8 cellular contexts compared by ENCODE assay signal in the genomic region with DNA sequence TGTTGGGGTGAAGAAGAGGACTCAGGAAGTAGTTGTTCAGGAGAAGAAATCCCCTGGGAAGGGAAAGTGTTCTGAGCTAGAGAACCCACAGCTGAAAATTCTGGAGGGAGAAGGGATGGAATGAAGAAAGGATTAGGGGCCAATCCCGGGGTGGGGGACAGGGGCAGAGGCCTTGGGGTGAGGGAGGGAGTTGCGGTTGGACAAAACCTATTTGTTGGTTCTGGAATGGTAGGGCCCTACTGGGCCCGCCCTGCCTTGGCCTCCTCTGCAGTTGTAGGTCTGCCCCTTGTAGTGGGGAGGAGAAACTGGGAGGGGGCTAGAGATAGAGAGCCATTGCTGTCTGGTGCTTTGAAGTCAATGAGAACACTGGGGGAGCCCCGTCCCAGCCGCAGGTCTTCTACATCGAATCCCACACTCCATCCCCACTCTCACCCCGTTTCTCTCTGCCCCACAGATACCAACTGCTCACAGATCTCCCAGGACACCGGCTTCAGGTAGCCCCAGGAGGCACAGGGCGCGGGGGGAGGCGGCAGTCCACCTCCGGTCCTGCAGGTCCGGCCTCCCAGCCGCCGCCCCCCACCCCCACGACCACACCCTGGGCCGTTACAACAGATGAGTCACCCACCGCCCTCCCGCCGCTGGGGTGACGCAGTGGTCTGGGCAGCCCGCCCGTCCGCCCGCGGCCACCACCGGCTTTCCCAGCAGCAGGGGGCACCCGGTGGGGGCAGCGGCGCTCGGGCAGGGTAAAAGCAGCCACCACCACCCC. TPM values are rescaled to one million over a fixed set of nuclear protein-coding genes. Genes with fewer than 3 reads are reported as not detected.
DNase-seq lines count a peak whose midpoint lies in the region; ATAC-seq, FAIRE-seq and TF ChIP-seq lines count a peak whose summit lies in the region.

No MANE protein-coding gene starts in this region.

- peak; percentile 92 to 96 for DNase-seq in A549 (ENCODE audit: low read depth in 1 of 2, low spot score in 1 of 2)
- DNase-seq in NCI-H460 (ENCODE audit: extremely low read depth, low read depth), result peak; percentile 82
- peak; percentile 66 for DNase-seq in activated T-cell treated with anti-CD3 and anti-CD28 coated beads for 48 hours (ENCODE audit: low read depth)
- peak; percentile 89 to 93 for DNase-seq in erythroblast (lab: John Stamatoyannopoulos, UW)
- DNase-seq in stimulated activated naive B cell treated with anti-CD40 and anti-IgM and Interleukin-4, amounts not matched to agents 10 μg/mL and 1 μg/mL and 100 μg/mL, for 72 hours, result peak; percentile 59
- no peak for DNase-seq in NCI-H1436 treated with DMSO at 0.1 percent for 48 hours (lab: John Stamatoyannopoulos, UW)

- H3K9me3 ChIP-seq in A549 (no peaks in the 10 kb centered on the region), muscle layer of colon (ENCODE audit: low read length) (no peaks in the 10 kb centered on the region)

- WGBS in A549 (ENCODE audit: missing lambda C conversion rate), result 3% methylated on average over 7 of the region's 31 CpGs

- H3K4me3 Mint-ChIP-seq in stimulated activated naive B cell treated with anti-CD40 and anti-IgM and Interleukin-4, amounts not matched to agents 10 μg/mL and 1 μg/mL and 100 μg/mL, for 72 hours, result peak overlapping the region; percentile 95 to 97

- H3K9ac ChIP-seq in muscle layer of colon (ENCODE audit: low read length), result peak overlapping the region; percentile 97

- TF ChIP-seq EP300 in A549 (IDR thresholded peaks at IDR 0.05), result peak; percentile 90 to 91

- peaks cover 28 to 50% of the 10 kb centered on the region in 2 donors for H3K36me3 Mint-ChIP-seq in stimulated activated naive B cell treated with anti-CD40 and anti-IgM and Interleukin-4, amounts not matched to agents 10 μg/mL and 1 μg/mL and 100 μg/mL, for 72 hours

- peaks cover 53 to 73% of the 10 kb centered on the region in 2 donors for H3K4me1 Mint-ChIP-seq in stimulated activated naive B cell treated with anti-CD40 and anti-IgM and Interleukin-4, amounts not matched to agents 10 μg/mL and 1 μg/mL and 100 μg/mL, for 72 hours

- H3K4me3 ChIP-seq in A549, result peak overlapping the region; percentile 87
- H3K4me3 ChIP-seq in muscle layer of colon (ENCODE audit: low read depth in 1 of 2, low read length in 2 of 2), result peak overlapping the region; percentile 76 to 97

- H3K4me1 ChIP-seq in A549 (peaks cover 50% of the 10 kb centered on the region), muscle layer of colon (ENCODE audit: insufficient read depth, low read length) (peaks cover 17% of the 10 kb centered on the region)

- H3K9me3 Mint-ChIP-seq in stimulated activated naive B cell treated with anti-CD40 and anti-IgM and Interleukin-4, amounts not matched to agents 10 μg/mL and 1 μg/mL and 100 μg/mL, for 72 hours, result no peaks in the 10 kb centered on the region

- POLR2A ChIA-PET in A549 (lab: Yijun Ruan, JAX), result interaction anchor here (1.1 to 2.4 kb wide), 4 partner anchors 8 to 107 kb away, joined by 5 to 17 read pairs (median 6); a partner anchor contains a TSS

- H3K27me3 ChIP-seq in muscle layer of colon (ENCODE audit: control insufficient read depth in 1 of 2, insufficient read depth in 2 of 2, low read length in 2 of 2), result no peaks in the 10 kb centered on the region

- no peak for FAIRE-seq in A549 (lab: Jason Lieb, UNC)

- TF ChIP-seq RAD21 in A549 (conservative IDR thresholded peaks at IDR 0.05 in 1 of 2, IDR thresholded peaks at IDR 0.05 in 1 of 2), result no peak

- H3K27ac Mint-ChIP-seq in stimulated activated naive B cell treated with anti-CD40 and anti-IgM and Interleukin-4, amounts not matched to agents 10 μg/mL and 1 μg/mL and 100 μg/mL, for 72 hours, result peak overlapping the region; percentile 99

- H3K27me3 Mint-ChIP-seq in stimulated activated naive B cell treated with anti-CD40 and anti-IgM and Interleukin-4, amounts not matched to agents 10 μg/mL and 1 μg/mL and 100 μg/mL, for 72 hours, result no peaks in the 10 kb centered on the region

- no peak for TF ChIP-seq POLR2A in A549 (IDR thresholded peaks at IDR 0.05; ENCODE audit: low read length)
- no peak for TF ChIP-seq POLR2A in erythroblast (IDR thresholded peaks at IDR 0.05; ENCODE audit: low read length)

- peaks cover 15% of the 10 kb centered on the region for H3K36me3 ChIP-seq in muscle layer of colon (ENCODE audit: insufficient read depth, low read length)

- peak; percentile 52 to 62 for ATAC-seq in A549
- peak; percentile 12 for ATAC-seq in GM18868 (IDR thresholded peaks at IDR 0.05; ENCODE audit: unreplicated experiment)
- ATAC-seq in stimulated activated naive B cell treated with anti-CD40 and anti-IgM and Interleukin-4, amounts not matched to agents 10 μg/mL and 1 μg/mL and 100 μg/mL, for 72 hours (replicated peaks), result peak; percentile 31 to 35

- TF ChIP-seq CTCF in A549 (IDR thresholded peaks at IDR 0.05), result no peak

- CTCF ChIA-PET in A549 (lab: Yijun Ruan, JAX), result interaction anchor here (1.2 to 22.4 kb wide), 8 partner anchors 8 to 84 kb away, joined by 3 to 665 read pairs (median 6); a partner anchor contains a TSS

- H3K27ac ChIP-seq in A549, result peak overlapping the region; percentile 97 to 99
- H3K27ac ChIP-seq in muscle layer of colon (ENCODE audit: low read depth, low read length), result peak overlapping the region; percentile 97

- H3K4me2 ChIP-seq in A549, result peak overlapping the region; percentile 97

TF ChIP-seq in A549, 52 proteins besides CTCF, POLR2A, EP300 and RAD21 (continues in another document):
- TF ChIP-seq PHF8 (IDR thresholded peaks at IDR 0.05; ENCODE audit: borderline replicate concordance, low read depth) (no peak), RNF2 (IDR thresholded peaks at IDR 0.05; ENCODE audit: borderline replicate concordance, low read depth) (no peak), RFX5 (IDR thresholded peaks at IDR 0.05) (no peak), JUN (IDR thresholded peaks at IDR 0.05) (peak; percentile 52 to 75), CEBPB (IDR thresholded peaks at IDR 0.05) (peak in 1 of 2 experiments; percentile 55; a peak in 1 of 4 replicates), SREBF2 (IDR thresholded peaks at IDR 0.05) (no peak), NFE2L2 (conservative IDR thresholded peaks at IDR 0.05; ENCODE audit: low read length) (no peak), ZSCAN20 (CRISPR knock-in tag; IDR thresholded peaks at IDR 0.05) (no peak), CBX8 (IDR thresholded peaks at IDR 0.05) (no peak), POLR2AphosphoS2 (conservative IDR thresholded peaks at IDR 0.05; ENCODE audit: low read length) (no peak), CHD4 (IDR thresholded peaks at IDR 0.05; ENCODE audit: borderline replicate concordance) (no peak), TFCP2L1 (CRISPR knock-in tag; IDR thresholded peaks at IDR 0.05) (peak; percentile 53; the same call in 1 of the 2 replicates), EHMT2 (IDR thresholded peaks at IDR 0.05; ENCODE audit: low read depth) (no peak), HOXB13 (CRISPR knock-in tag; IDR thresholded peaks at IDR 0.05; ENCODE audit: low read depth) (no peak), HDAC2 (IDR thresholded peaks at IDR 0.05) (no peak), MYC (IDR thresholded peaks at IDR 0.05; ENCODE audit: borderline replicate concordance, low read length) (0 out of 2 replicates have a peak, but pooled peaks have one; percentile 7), JUNB (IDR thresholded peaks at IDR 0.05) (peak; percentile 91)
- TF ChIP-seq, protein P1, sequence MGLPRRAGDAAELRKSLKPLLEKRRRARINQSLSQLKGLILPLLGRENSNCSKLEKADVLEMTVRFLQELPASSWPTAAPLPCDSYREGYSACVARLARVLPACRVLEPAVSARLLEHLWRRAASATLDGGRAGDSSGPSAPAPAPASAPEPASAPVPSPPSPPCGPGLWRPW (IDR thresholded peaks at IDR 0.05), result peak; percentile 51; the same call in 1 of the 2 replicates
- TF ChIP-seq, protein P2, sequence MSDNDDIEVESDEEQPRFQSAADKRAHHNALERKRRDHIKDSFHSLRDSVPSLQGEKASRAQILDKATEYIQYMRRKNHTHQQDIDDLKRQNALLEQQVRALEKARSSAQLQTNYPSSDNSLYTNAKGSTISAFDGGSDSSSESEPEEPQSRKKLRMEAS (IDR thresholded peaks at IDR 0.05), result peak; percentile 52; the same call in 1 of the 2 replicates

RNA-seq across cellular contexts. Expression of a gene that starts 1.1 kb away (rescaled TPM):
- polyA plus RNA-seq in A549 (2011; rRNA removed) (533 and 536 TPM in 2 replicates), A549 (2017; fragmentation: RNase III; extraction: RNeasy Plus Mini Kit Qiagen cat#74134 plus additional on column Dnase treatment) (781 to 811 TPM (median 806 TPM) in 3 replicates)
- polyA plus RNA-seq in A549 (2012; cell fraction: cytosol; rRNA removed), result 1,020 and 1,221 TPM in 2 replicates
- 1,181 and 1,326 TPM in 2 replicates for polyA plus RNA-seq in A549 (2012; cell fraction: nucleus; rRNA removed)
- 437 and 484 TPM in 2 replicates for polyA minus RNA-seq in A549 (2011; rRNA and poly(A)+ RNA removed)
- total RNA-seq in NCI-H460 (2014; rRNA removed; shearing (Covaris generic)), result 137 and 138 TPM in 2 replicates
- 114 TPM in 2 replicates for polyA plus RNA-seq in NCI-H460 (2014; cell fraction: nucleus; rRNA removed)

RNA-seq across cellular contexts. Expression of a gene that starts 21.2 kb away (rescaled TPM):
- polyA plus RNA-seq in A549 (2011; rRNA removed), result 0.05 and 0.06 TPM in 2 replicates
- 0.26 and 0.34 TPM in 2 replicates for polyA plus RNA-seq in A549 (2012; cell fraction: cytosol; rRNA removed)
- polyA plus RNA-seq in A549 (2012; cell fraction: nucleus; rRNA removed), result 1.0 and 1.2 TPM in 2 replicates
- polyA plus RNA-seq in A549 (2017; fragmentation: RNase III; extraction: RNeasy Plus Mini Kit Qiagen cat#74134 plus additional on column Dnase treatment), result 0.49 to 0.54 TPM (median 0.50 TPM) in 3 replicates
- polyA minus RNA-seq in A549 (2011; rRNA and poly(A)+ RNA removed), result 0.10 and 0.12 TPM in 2 replicates
- not detected in 2 replicates for total RNA-seq in NCI-H460 (2014; rRNA removed; shearing (Covaris generic))
- not detected in 2 replicates for polyA plus RNA-seq in NCI-H460 (2014; cell fraction: nucleus; rRNA removed)

RNA-seq across cellular contexts. Expression of a gene that starts 24.2 kb away (rescaled TPM):
- polyA plus RNA-seq in A549 (2011; rRNA removed), result 0.50 and 0.67 TPM in 2 replicates
- 0.31 and 0.46 TPM in 2 replicates for polyA plus RNA-seq in A549 (2012; cell fraction: cytosol; rRNA removed)
- 0.40 and 0.86 TPM in 2 replicates for polyA plus RNA-seq in A549 (2012; cell fraction: nucleus; rRNA removed)
- 0.76 to 0.89 TPM (median 0.87 TPM) in 3 replicates for polyA plus RNA-seq in A549 (2017; fragmentation: RNase III; extraction: RNeasy Plus Mini Kit Qiagen cat#74134 plus additional on column Dnase treatment)
- 0.39 TPM in 1 of 2 replicates, not detected in the other for polyA minus RNA-seq in A549 (2011; rRNA and poly(A)+ RNA removed)
- 0.35 TPM in 1 of 2 replicates, not detected in the other for total RNA-seq in NCI-H460 (2014; rRNA removed; shearing (Covaris generic))
- polyA plus RNA-seq in NCI-H460 (2014; cell fraction: nucleus; rRNA removed), result not detected in 2 replicates

RNA-seq across cellular contexts. Expression of a gene that starts 29.8 kb away (rescaled TPM):
- polyA plus RNA-seq in A549 (2011; rRNA removed), result 0.21 and 0.25 TPM in 2 replicates
- 0.08 and 0.14 TPM in 2 replicates for polyA plus RNA-seq in A549 (2012; cell fraction: cytosol; rRNA removed)
- 0.08 and 0.27 TPM in 2 replicates for polyA plus RNA-seq in A549 (2012; cell fraction: nucleus; rRNA removed)
- 0.16 to 0.28 TPM (median 0.22 TPM) in 3 replicates for polyA plus RNA-seq in A549 (2017; fragmentation: RNase III; extraction: RNeasy Plus Mini Kit Qiagen cat#74134 plus additional on column Dnase treatment)
- polyA minus RNA-seq in A549 (2011; rRNA and poly(A)+ RNA removed), result 0.54 and 0.78 TPM in 2 replicates
- not detected in 2 replicates for total RNA-seq in NCI-H460 (2014; rRNA removed; shearing (Covaris generic))
- polyA plus RNA-seq in NCI-H460 (2014; cell fraction: nucleus; rRNA removed), result not detected in 2 replicates
